ENCODE assay signal across 19 cellular contexts in genomic region chr20:52945268-52945667, GRCh38. TPM values are rescaled to one million over a fixed set of nuclear protein-coding genes. Genes with fewer than 3 reads are reported as not detected.
DNase-seq lines count a peak whose midpoint lies in the region; ATAC-seq, FAIRE-seq and TF ChIP-seq lines count a peak whose summit lies in the region.
"Had no signal": no experiment of that assay in that cellular context is flagged by ENCODE, and none has a peak within 500 bp of the region (broad histone marks: within the 10 kb centered on the region; RNA-seq: fewer than 3 reads in every experiment).

No MANE protein-coding gene starts in this region.

- TF ChIP-seq CTCF in liver (IDR thresholded peaks at IDR 0.05; ENCODE audit: low read depth, low read length, missing input control) (no peak), HepG2 (CRISPR knock-in tag; IDR thresholded peaks at IDR 0.05) (no peak), hepatocyte (IDR thresholded peaks at IDR 0.05; ENCODE audit: poor library complexity) (no peak), nephron progenitor cell (IDR thresholded peaks at IDR 0.05) (no peak)

- H4K20me1 ChIP-seq in HepG2 (ENCODE audit: insufficient read depth, low read length), result no peaks in the 10 kb centered on the region
- H4K20me1 ChIP-seq in hepatocyte (ENCODE audit: insufficient read depth, poor library complexity, severe bottlenecking), result no peaks in the 10 kb centered on the region
- H4K20me1 ChIP-seq: BLaER1 had no signal

- H3K4me1 Mint-ChIP-seq in nephron progenitor cell, result peaks cover 3% of the 10 kb centered on the region
- H3K4me1 Mint-ChIP-seq: CD14-positive monocyte; CD4-positive, alpha-beta memory T cell; H9 had no signal

- no peaks in the 10 kb centered on the region for H3K36me3 ChIP-seq in liver (ENCODE audit: control insufficient read depth in 4 of 4, insufficient read depth in 3 of 4, low read depth in 1 of 4, low read length in 3 of 4)
- no peaks in the 10 kb centered on the region for H3K36me3 ChIP-seq in HepG2 (replicated peaks in 1 of 2; ENCODE audit: control insufficient read depth in 1 of 2, insufficient read depth in 2 of 2, low read length in 2 of 2)
- H3K36me3 ChIP-seq in hepatocyte (replicated peaks; ENCODE audit: insufficient read depth, low read depth), result no peaks in the 10 kb centered on the region
- H3K36me3 ChIP-seq: BLaER1 had no signal

- WGBS in liver, result 27% methylated on average over 1 of the region's 1 CpG
- WGBS in HepG2 (ENCODE audit: low lambda C conversion rate), result 0% methylated on average over 1 of the region's 1 CpG
- 84% methylated on average over 1 of the region's 1 CpG for WGBS in hepatocyte (ENCODE audit: low lambda C conversion rate, missing lambda C conversion rate)

- POLR2A ChIA-PET in HepG2 (lab: Yijun Ruan, JAX), result no interaction called here

- BruUV-seq in HepG2 (replicated peaks; lab: Mats Ljungman, UMichigan), result no TSS peak

- H3K4me1 ChIP-seq in liver (ENCODE audit: control insufficient read depth in 4 of 4, insufficient read depth in 4 of 4, low read length in 3 of 4) (peaks cover 0 to 19% (median 3%) of the 10 kb centered on the region in 4 donors), HepG2 (ENCODE audit: insufficient read depth, low read length) (no peaks in the 10 kb centered on the region), hepatocyte (ENCODE audit: insufficient read depth) (no peaks in the 10 kb centered on the region)
- H3K4me1 ChIP-seq: BLaER1 had no signal

- TF ChIP-seq RAD21 in liver (IDR thresholded peaks at IDR 0.05) (peak in 1 of 2 donors; percentile 38), HepG2 (CRISPR knock-in tag; IDR thresholded peaks at IDR 0.05) (no peak)

- in situ Hi-C loops in HepG2 (cut with HindIII; ENCODE audit: extremely low pct_ligation_motif_present, low pct_unique_long_range_greater_than_20kb), result no loop called here

- H3K9me3 Mint-ChIP-seq in nephron progenitor cell, result peaks cover 6% of the 10 kb centered on the region
- H3K9me3 Mint-ChIP-seq: CD4-positive, alpha-beta memory T cell; H9 had no signal

- H3K9me3 ChIP-seq in liver (ENCODE audit: control insufficient read depth in 4 of 4, low read length in 3 of 4) (no peaks in the 10 kb centered on the region), HepG2 (ENCODE audit: low read length) (no peaks in the 10 kb centered on the region), hepatocyte (ENCODE audit: low read depth) (no peaks in the 10 kb centered on the region)
- H3K9me3 ChIP-seq: BLaER1 had no signal

- no peaks in the 10 kb centered on the region for H3K27me3 ChIP-seq in liver (ENCODE audit: control insufficient read depth in 4 of 4, insufficient read depth in 4 of 4, low read length in 3 of 4)
- no peaks in the 10 kb centered on the region for H3K27me3 ChIP-seq in HepG2 (ENCODE audit: control insufficient read depth in 1 of 2, insufficient read depth in 2 of 2, low read length in 2 of 2)
- no peaks in the 10 kb centered on the region for H3K27me3 ChIP-seq in hepatocyte
- H3K27me3 ChIP-seq: BLaER1 had no signal

- no peak for TF ChIP-seq EP300 in HepG2 (IDR thresholded peaks at IDR 0.05; ENCODE audit: low read depth in 2 of 2, low read length in 2 of 2)
- TF ChIP-seq EP300 in HepG2 (CRISPR knock-in tag; IDR thresholded peaks at IDR 0.05; ENCODE audit: borderline replicate concordance), result no peak

- CTCF ChIA-PET in HepG2 (lab: Yijun Ruan, JAX; ENCODE audit: low intra/inter-chr PET ratio, low total read pairs), result no interaction called here

- H3K9ac ChIP-seq in liver (ENCODE audit: low read depth in 1 of 2, low read length in 2 of 2), result no peak overlapping the region
- no peak overlapping the region for H3K9ac ChIP-seq in HepG2 (ENCODE audit: insufficient read depth, low read depth, low read length)
- H3K9ac ChIP-seq: BLaER1 had no signal

- intact Hi-C loops in HepG2 (cut with micrococcal nuclease; ENCODE audit: unreplicated experiment), result loop anchor here (10.0 kb wide), 1 partner anchor 270 kb away; no protein-coding TSS in a partner anchor

- DNase-seq in HepG2 (ENCODE audit: low spot score) (no peak), hepatocyte (ENCODE audit: low spot score) (no peak), nephron progenitor cell (no peak), SHP77 (lab: John Stamatoyannopoulos, UW) (no peak), OCI-M1 (lab: John Stamatoyannopoulos, UW) (no peak)
- DNase-seq: 8988T; CD4-positive, alpha-beta memory T cell; DMS79; GDM1; H9; IMR-90 had no signal

- no peak for ATAC-seq in HepG2
- ATAC-seq in HG03097 (IDR thresholded peaks at IDR 0.05; ENCODE audit: low FRiP score, unreplicated experiment), result no peak

- peak overlapping the region; percentile 77 to 82 for H3K27ac ChIP-seq in liver (ENCODE audit: low read depth in 1 of 2, low read length in 2 of 2)
- H3K27ac ChIP-seq in HepG2 (ENCODE audit: extremely low read length, insufficient read depth, low read length), result no peak overlapping the region
- H3K27ac ChIP-seq in hepatocyte, result peak overlapping the region; percentile 42
- H3K27ac ChIP-seq: BLaER1 had no signal

- no peak overlapping the region for H3K4me2 ChIP-seq in HepG2 (ENCODE audit: low read depth, low read length)
- no peak overlapping the region for H3K4me2 ChIP-seq in hepatocyte
- H3K4me2 ChIP-seq: BLaER1 had no signal

- H3K4me3 ChIP-seq in liver (ENCODE audit: low read depth in 1 of 3, low read length in 3 of 3) (no peak overlapping the region), HepG2 (replicated peaks in 1 of 3; ENCODE audit: insufficient read depth in 1 of 3, low read depth in 2 of 3, low read length in 3 of 3) (no peak overlapping the region), hepatocyte (no peak overlapping the region)
- H3K4me3 ChIP-seq: BLaER1 had no signal

- H3K79me2 ChIP-seq in HepG2 (ENCODE audit: insufficient read depth, low read length), result no peaks in the 10 kb centered on the region
- no peaks in the 10 kb centered on the region for H3K79me2 ChIP-seq in hepatocyte

- H3K9me2 ChIP-seq in hepatocyte (replicated peaks; ENCODE audit: insufficient read depth), result no peaks in the 10 kb centered on the region

- H3K27me3 Mint-ChIP-seq in nephron progenitor cell (ENCODE audit: low read depth, poor library complexity), result peaks cover 8% of the 10 kb centered on the region

- H3K27ac Mint-ChIP-seq in nephron progenitor cell, result peak overlapping the region; percentile 3
- H3K27ac Mint-ChIP-seq: CD14-positive monocyte; CD4-positive, alpha-beta memory T cell; H9 had no signal

- no peak for TF ChIP-seq POLR2A in HepG2 (IDR thresholded peaks at IDR 0.05; ENCODE audit: insufficient read depth in 1 of 2, low read depth in 2 of 2, low read length in 2 of 2)

- FAIRE-seq in HepG2 (lab: Jason Lieb, UNC), result no peak
- FAIRE-seq: GM12892, GM18507, H1 had no signal

- H3K4me3 Mint-ChIP-seq in nephron progenitor cell, result no peak overlapping the region
- H3K4me3 Mint-ChIP-seq: CD14-positive monocyte; CD4-positive, alpha-beta memory T cell; H9 had no signal

- H2AFZ ChIP-seq in HepG2 (ENCODE audit: low read length) (no peak overlapping the region), hepatocyte (no peak overlapping the region)

- H3K36me3 Mint-ChIP-seq in nephron progenitor cell (ENCODE audit: low read depth), result no peaks in the 10 kb centered on the region
- H3K36me3 Mint-ChIP-seq: CD14-positive monocyte; CD4-positive, alpha-beta memory T cell had no signal

TF ChIP-seq in HepG2, 621 proteins besides CTCF, POLR2A, EP300 and RAD21 (continues in another document):
- TF ChIP-seq NFATC3 (CRISPR knock-in tag; IDR thresholded peaks at IDR 0.05), result no peak
- TF ChIP-seq PHB2 (IDR thresholded peaks at IDR 0.05; ENCODE audit: partially characterized antibody), result no peak
- TF ChIP-seq MAFG (CRISPR knock-in tag; IDR thresholded peaks at IDR 0.05), result no peak

RNA-seq across cellular contexts. Expression of gene TSHZ2, which starts 26.9 kb away (rescaled TPM):
- total RNA-seq in liver (10 to 100 TPM in 1 of 2 donors, 1 to 10 TPM in 1; 2.9 to 11.3 TPM), HepG2 (2016; rRNA removed; fragmentation: Illumina TruSeq; extraction: Trizol) (not detected in 2 replicates), hepatocyte (5.2 and 6.6 TPM in 2 replicates)
- polyA plus RNA-seq in liver (1 to 10 TPM; 7.6 to 7.9 TPM), HepG2 (2011; rRNA removed) (0.01 and 0.13 TPM in 2 replicates), hepatocyte (1.1 and 4.1 TPM in 2 replicates)
- total RNA-seq in HepG2 (2016; cell fraction: cytosol; rRNA removed; fragmentation: Illumina TruSeq; extraction: Trizol; ENCODE audit: low read depth), result under 0.01 TPM in 1 of 2 replicates, not detected in the other
- not detected in 2 replicates for total RNA-seq in HepG2 (2016; cell fraction: insoluble cytoplasmic fraction; rRNA removed; fragmentation: Illumina TruSeq; extraction: Trizol)
- not detected in 2 replicates for total RNA-seq in HepG2 (2016; cell fraction: membrane; rRNA removed; fragmentation: Illumina TruSeq; extraction: Trizol)
- total RNA-seq in HepG2 (2016; cell fraction: nucleus; rRNA removed; fragmentation: Illumina TruSeq; extraction: Trizol), result not detected in 2 replicates
- 0.01 and 0.13 TPM in 2 replicates for polyA plus RNA-seq in HepG2 (2011; cell fraction: cytosol; rRNA removed)
- 0.13 and 0.55 TPM in 2 replicates for polyA plus RNA-seq in HepG2 (2011; cell fraction: nucleus; rRNA removed)
- polyA plus RNA-seq in HepG2 (2012), result 0.21 and 0.42 TPM in 2 replicates
- not detected in 2 replicates for polyA plus RNA-seq in HepG2 (2016; cell fraction: cytosol; fragmentation: Illumina TruSeq; extraction: Trizol; ENCODE audit: low read depth)
- 0.08 TPM in 1 of 2 replicates, not detected in the other for polyA plus RNA-seq in HepG2 (2016; cell fraction: insoluble cytoplasmic fraction; fragmentation: Illumina TruSeq; extraction: Trizol; ENCODE audit: low read depth)
- not detected in 2 replicates for polyA plus RNA-seq in HepG2 (2016; cell fraction: membrane; fragmentation: Illumina TruSeq; extraction: Trizol; ENCODE audit: low read depth)
- polyA plus RNA-seq in HepG2 (2016; cell fraction: nucleus; fragmentation: Illumina TruSeq; extraction: Trizol; ENCODE audit: insufficient read depth, low read depth), result not detected in 2 replicates
- 0.32 and 3.2 TPM in 2 replicates for polyA minus RNA-seq in HepG2 (2011; rRNA and poly(A)+ RNA removed; ENCODE audit: low replicate concordance)
- 0.18 and 0.30 TPM in 2 replicates for polyA minus RNA-seq in HepG2 (2011; cell fraction: cytosol; rRNA and poly(A)+ RNA removed)
- 0.52 and 1.7 TPM in 2 replicates for polyA minus RNA-seq in HepG2 (2011; cell fraction: nucleus; rRNA and poly(A)+ RNA removed)
- polyA plus RNA-seq: AG04450, CD14-positive monocyte had no signal
